8 cellular contexts compared by ENCODE assay signal in the genomic region with DNA sequence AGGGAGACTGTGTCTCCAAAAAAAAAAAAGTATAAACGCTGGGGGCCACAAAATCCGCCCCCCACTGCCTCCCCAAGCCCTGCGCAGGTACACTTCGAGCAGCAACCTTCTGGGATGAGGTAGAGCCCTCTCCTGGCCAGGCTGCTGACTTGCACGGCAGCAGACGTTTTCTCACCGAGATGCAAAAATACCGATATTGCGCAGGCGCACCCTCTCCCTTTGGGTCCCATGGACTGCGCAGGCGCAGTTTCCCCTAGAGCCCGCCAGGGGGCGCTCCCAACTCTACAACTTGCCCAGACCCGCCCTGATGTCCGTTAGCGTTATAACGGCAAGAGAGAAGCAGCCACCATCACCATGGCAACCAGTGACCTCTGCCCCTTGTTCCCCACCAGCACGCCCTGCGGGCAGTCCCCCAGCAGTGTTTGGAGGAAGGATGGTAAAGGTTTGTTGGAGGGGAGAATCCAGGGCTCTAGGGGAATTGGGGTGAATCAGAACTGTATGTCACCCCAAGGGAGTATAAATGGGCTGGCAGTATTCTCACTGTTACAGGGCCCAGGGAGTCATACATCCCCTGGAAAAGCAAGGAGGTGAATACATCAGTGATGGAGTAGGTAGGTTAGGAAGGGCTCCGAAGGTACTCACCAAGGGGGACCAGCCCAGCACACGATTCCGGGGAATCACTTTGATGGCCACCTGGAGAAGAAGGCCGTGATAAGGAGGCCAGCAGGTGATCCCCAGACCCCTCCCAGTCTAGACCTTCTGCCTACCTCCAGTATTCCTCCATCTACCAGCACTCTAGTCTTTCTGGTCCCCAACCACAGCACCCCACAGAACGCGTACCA.
A peak's percentile ranks its signal among the peaks of the same experiment; 100 is the strongest.
DNase-seq lines count a peak whose midpoint lies in the region; ATAC-seq and TF ChIP-seq lines count a peak whose summit lies in the region.

No MANE protein-coding gene starts in this region.

- H3K27me3 ChIP-seq in BLaER1 (peaks cover 45% of the 10 kb centered on the region), OCI-LY1 (ENCODE audit: insufficient read depth, low read length) (no peaks in the 10 kb centered on the region)

- H3K9ac ChIP-seq in BLaER1 (peak overlapping the region; percentile 81; the same call in 1 of the 2 replicates), OCI-LY1 (ENCODE audit: low read length) (peak overlapping the region; percentile 100)

- H3K79me2 ChIP-seq in OCI-LY1 (ENCODE audit: insufficient read depth, low read length), result peaks cover 15% of the 10 kb centered on the region; the same call in 1 of the 2 replicates

- H2AFZ ChIP-seq in OCI-LY1 (ENCODE audit: low read length), result no peak overlapping the region

- H3F3A ChIP-seq in OCI-LY1 (ENCODE audit: insufficient read depth, low read length), result 0 out of 2 replicates have a peak, but pooled peaks cover 2% of the 10 kb centered on the region

- peaks cover 33% of the 10 kb centered on the region for H3K4me1 ChIP-seq in BLaER1
- peaks cover 63% of the 10 kb centered on the region for H3K4me1 ChIP-seq in OCI-LY1 (ENCODE audit: insufficient read depth, low read length, severe bottlenecking)

- H3K27ac ChIP-seq in BLaER1 (0 out of 2 replicates have a peak overlapping the region, but pooled peaks have one; percentile 35), OCI-LY1 (ENCODE audit: low read depth, low read length, poor library complexity, severe bottlenecking) (peak overlapping the region; percentile 93)

- H3K9me2 ChIP-seq in OCI-LY1 (ENCODE audit: low read depth, low read length), result no peaks in the 10 kb centered on the region

- TF ChIP-seq CTCF in OCI-LY1 (IDR thresholded peaks at IDR 0.05; ENCODE audit: low read length), result peak; percentile 85

- peaks cover 57% of the 10 kb centered on the region for H4K20me1 ChIP-seq in BLaER1
- no peaks in the 10 kb centered on the region for H4K20me1 ChIP-seq in OCI-LY1 (ENCODE audit: insufficient read depth, low read length)

- peak overlapping the region; percentile 79 for H3K4me3 ChIP-seq in BLaER1
- peak overlapping the region; percentile 99 for H3K4me3 ChIP-seq in OCI-LY1 (ENCODE audit: low read depth, low read length, poor library complexity, severe bottlenecking)

- H3K36me3 ChIP-seq in BLaER1 (peaks cover 33% of the 10 kb centered on the region), OCI-LY1 (ENCODE audit: insufficient read depth, low read length) (peaks cover 60% of the 10 kb centered on the region)

- no peaks in the 10 kb centered on the region; the same call in 1 of the 2 replicates for H3K9me3 ChIP-seq in BLaER1
- no peaks in the 10 kb centered on the region for H3K9me3 ChIP-seq in OCI-LY1 (ENCODE audit: low read length)

- peak; percentile 46 for ATAC-seq in GM19438 (IDR thresholded peaks at IDR 0.05; ENCODE audit: low read depth, unreplicated experiment)

- DNase-seq in HuH-7.5 (ENCODE audit: low spot score) (peak; percentile 86), activated T-cell treated with anti-CD3 and anti-CD28 coated beads for 24 hours (ENCODE audit: low read depth) (peak; percentile 78), epidermal melanocyte (ENCODE audit: insufficient read length, low spot score) (peak; percentile 75), middle frontal gyrus (ENCODE audit: extremely low spot score, low spot score) (peak; percentile 59)
- DNase-seq in stimulated activated CD8-positive, alpha-beta memory T cell treated with anti-CD3 and anti-CD28 coated beads, Interleukin-2, amount 100 ng/mL, for 48 hours (ENCODE audit: low read depth in 2 of 2), result peak; percentile 68 to 72

- H3K4me2 ChIP-seq in BLaER1 (peak overlapping the region; percentile 89), OCI-LY1 (ENCODE audit: low read length) (peak overlapping the region; percentile 75)

Comparison
In these comparisons a context has a peak if more than half of its experiments do, and no peak if none do; other contexts are left out.
1. Peak in every context shown above with its lines: DNase-seq, ATAC-seq, H3K4me3 ChIP-seq and H3K27ac ChIP-seq.